ENCODE assay signal across 26 cellular contexts in the genomic region with DNA sequence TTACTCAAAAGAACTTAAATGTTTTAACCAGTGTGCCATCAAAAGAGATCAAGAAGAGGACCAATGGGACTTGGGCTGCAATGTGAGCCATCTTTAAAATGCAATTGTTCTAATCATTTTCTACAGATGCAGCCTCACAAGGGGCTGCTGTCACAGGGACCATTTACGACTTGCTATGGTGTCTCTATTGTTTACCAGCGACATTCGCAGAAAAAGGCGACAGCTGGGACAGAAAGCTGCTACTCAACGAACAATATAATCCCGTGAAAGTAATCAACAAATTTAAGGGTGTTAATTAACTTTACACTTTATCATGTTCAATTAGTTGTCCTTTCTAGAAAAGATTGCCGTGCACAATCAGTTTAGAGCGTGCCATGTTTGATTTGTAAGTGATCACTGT.
DNase-seq lines count a peak whose midpoint lies in the region; ATAC-seq and TF ChIP-seq lines count a peak whose summit lies in the region.
"Had no signal": no experiment of that assay in that cellular context is flagged by ENCODE, and none has a peak within 500 bp of the region (broad histone marks: within the 10 kb centered on the region; RNA-seq: fewer than 3 reads in every experiment).

No MANE protein-coding gene starts in this region.

- no peak overlapping the region for H3K4me2 ChIP-seq in neural progenitor cell

- no peaks in the 10 kb centered on the region for H3K4me1 Mint-ChIP-seq in neural progenitor cell
- H3K4me1 Mint-ChIP-seq: activated naive CD4-positive, alpha-beta T cell treated with anti-CD3 and anti-CD28 coated beads, Interleukin-2, amount 10 ng/mL, durations not matched to agents 7 days and 5 days; central memory CD8-positive, alpha-beta T cell; naive B cell had no signal

- no peaks in the 10 kb centered on the region for H3K36me3 Mint-ChIP-seq in neural progenitor cell
- H3K36me3 Mint-ChIP-seq: activated naive CD4-positive, alpha-beta T cell treated with anti-CD3 and anti-CD28 coated beads, Interleukin-2, amount 10 ng/mL, durations not matched to agents 7 days and 5 days had no signal

- H3K36me3 ChIP-seq in HAP-1 (replicated peaks) (no peaks in the 10 kb centered on the region), vagina (no peaks in the 10 kb centered on the region), neural progenitor cell (no peaks in the 10 kb centered on the region)
- H3K36me3 ChIP-seq: adrenal gland, left ventricle myocardium inferior, Peyer's patch had no signal

- H3K4me3 ChIP-seq in HAP-1 (no peak overlapping the region), vagina (no peak overlapping the region), neural progenitor cell (no peak overlapping the region)
- H3K4me3 ChIP-seq: adrenal gland, left ventricle myocardium inferior, Peyer's patch had no signal

- no peak overlapping the region for H3K4me3 Mint-ChIP-seq in neural progenitor cell
- H3K4me3 Mint-ChIP-seq: activated CD8-positive, alpha-beta T cell treated with anti-CD3 and anti-CD28 coated beads for 36 hours; activated naive CD4-positive, alpha-beta T cell treated with anti-CD3 and anti-CD28 coated beads, Interleukin-2, amount 10 ng/mL, durations not matched to agents 7 days and 5 days; central memory CD8-positive, alpha-beta T cell; naive B cell had no signal

- H3K9ac ChIP-seq in neural progenitor cell, result no peak overlapping the region

- H3K27me3 Mint-ChIP-seq in neural progenitor cell (ENCODE audit: insufficient read depth, low read depth), result no peaks in the 10 kb centered on the region
- H3K27me3 Mint-ChIP-seq: activated CD8-positive, alpha-beta T cell treated with anti-CD3 and anti-CD28 coated beads for 36 hours; activated naive CD4-positive, alpha-beta T cell treated with anti-CD3 and anti-CD28 coated beads, Interleukin-2, amount 10 ng/mL, durations not matched to agents 7 days and 5 days; central memory CD8-positive, alpha-beta T cell; naive B cell had no signal

- in situ Hi-C loops in HAP-1 (cut with MboI; ENCODE audit: low sequenced_read_pairs), result no loop called here

- H3K27ac ChIP-seq in vagina (no peak overlapping the region), neural progenitor cell (no peak overlapping the region)
- H3K27ac ChIP-seq: adrenal gland, left ventricle myocardium inferior, Peyer's patch had no signal

- no peak overlapping the region for H2AFZ ChIP-seq in neural progenitor cell (replicated peaks)

- no peaks in the 10 kb centered on the region for H3K9me3 Mint-ChIP-seq in neural progenitor cell
- H3K9me3 Mint-ChIP-seq: activated CD8-positive, alpha-beta T cell treated with anti-CD3 and anti-CD28 coated beads for 36 hours; activated naive CD4-positive, alpha-beta T cell treated with anti-CD3 and anti-CD28 coated beads, Interleukin-2, amount 10 ng/mL, durations not matched to agents 7 days and 5 days; central memory CD8-positive, alpha-beta T cell; naive B cell had no signal

- TF ChIP-seq CTCF in vagina (IDR thresholded peaks at IDR 0.05) (no peak), neural progenitor cell (IDR thresholded peaks at IDR 0.05) (no peak)

- intact Hi-C loops in vagina (cut with DNase I), result no loop called here

- no peaks in the 10 kb centered on the region for H3K27me3 ChIP-seq in HAP-1 (ENCODE audit: low read depth)
- H3K27me3 ChIP-seq in vagina, result no peaks in the 10 kb centered on the region
- H3K27me3 ChIP-seq in neural progenitor cell, result no peaks in the 10 kb centered on the region
- H3K27me3 ChIP-seq: adrenal gland, Peyer's patch had no signal

- no peak for ATAC-seq in HG03139 (IDR thresholded peaks at IDR 0.05; ENCODE audit: unreplicated experiment)
- no peak for ATAC-seq in GM18870 (IDR thresholded peaks at IDR 0.05; ENCODE audit: unreplicated experiment)
- ATAC-seq: activated CD8-positive, alpha-beta T cell treated with anti-CD3 and anti-CD28 coated beads for 36 hours; esophagus mucosa had no signal

- peaks cover 8% of the 10 kb centered on the region for H4K20me1 ChIP-seq in neural progenitor cell (ENCODE audit: low read depth)

- H3F3A ChIP-seq in neural progenitor cell (ENCODE audit: low read depth), result no peaks in the 10 kb centered on the region

- H3K27ac Mint-ChIP-seq in neural progenitor cell, result no peak overlapping the region
- H3K27ac Mint-ChIP-seq: activated CD8-positive, alpha-beta T cell treated with anti-CD3 and anti-CD28 coated beads for 36 hours; activated naive CD4-positive, alpha-beta T cell treated with anti-CD3 and anti-CD28 coated beads, Interleukin-2, amount 10 ng/mL, durations not matched to agents 7 days and 5 days; naive B cell had no signal

- DNase-seq in HAP-1 (ENCODE audit: low spot score in 2 of 2) (peak; percentile 19 to 48), NCI-H1930 (lab: John Stamatoyannopoulos, UW) (peak; percentile 68 to 74), NCI-H748 (lab: John Stamatoyannopoulos, UW; ENCODE audit: unreplicated experiment) (peak; percentile 83), medulla oblongata (ENCODE audit: extremely low spot score) (peak; percentile 17), vagina (ENCODE audit: extremely low spot score in 2 of 2) (no peak), neural progenitor cell (ENCODE audit: low spot score) (no peak)
- DNase-seq: ACHN; activated CD8-positive, alpha-beta T cell treated with anti-CD3 and anti-CD28 coated beads for 36 hours; activated naive CD4-positive, alpha-beta T cell treated with anti-CD3 and anti-CD28 coated beads, Interleukin-2, amount 10 ng/mL, durations not matched to agents 7 days and 5 days; adrenal gland; IMR-90; islet precursor cell; left ventricle myocardium inferior; mesendoderm; naive B cell; NCI-H2107; NCI-H510A treated with DMSO at 0.1 percent for 48 hours; Peyer's patch; SIG-M5; stimulated activated CD4-positive, alpha-beta T cell treated with anti-CD3 and anti-CD28 coated beads, Interleukin-15, amount 100 ng/mL, for 24 hours; stimulated activated CD4-positive, alpha-beta T cell treated with anti-CD3 and anti-CD28 coated beads, Interleukin-4, amount 100 ng/mL, for 4 hours; trophoblast cell had no signal

- H3K79me2 ChIP-seq in neural progenitor cell (ENCODE audit: low read depth), result no peaks in the 10 kb centered on the region

- no peak for TF ChIP-seq POLR2A in vagina (IDR thresholded peaks at IDR 0.05)

- H3K4me1 ChIP-seq in HAP-1, result peaks cover 81% of the 10 kb centered on the region
- peaks cover 6% of the 10 kb centered on the region for H3K4me1 ChIP-seq in vagina
- H3K4me1 ChIP-seq in neural progenitor cell, result peaks cover 6% of the 10 kb centered on the region
- H3K4me1 ChIP-seq: adrenal gland, left ventricle myocardium inferior, Peyer's patch had no signal

- H3K9me3 ChIP-seq in HAP-1 (no peaks in the 10 kb centered on the region), vagina (no peaks in the 10 kb centered on the region), neural progenitor cell (ENCODE audit: low read depth) (no peaks in the 10 kb centered on the region)
- H3K9me3 ChIP-seq: adrenal gland, left ventricle myocardium inferior, Peyer's patch had no signal

Comparison
In these comparisons a context has a peak if more than half of its experiments do, and no peak if none do; other contexts are left out.
1. DNase-seq: peak in HAP-1 (2 of 2), NCI-H1930 (2 of 2), NCI-H748 (single experiment) and medulla oblongata (single experiment); none in vagina (0 of 2) and neural progenitor cell (single experiment).